ENCODE assay signal across 27 cellular contexts in genomic region chr12:71057330-71057729, GRCh38.
DNase-seq lines count a peak whose midpoint lies in the region; ATAC-seq, FAIRE-seq and TF ChIP-seq lines count a peak whose summit lies in the region.
"Had no signal": no experiment of that assay in that cellular context is flagged by ENCODE, and none has a peak within 500 bp of the region (broad histone marks: within the 10 kb centered on the region; RNA-seq: fewer than 3 reads in every experiment).

No MANE protein-coding gene starts in this region.

- BruUV-seq in OCI-LY7 (replicated peaks; lab: Mats Ljungman, UMichigan) = no TSS peak

- CTCF ChIA-PET in OCI-LY7 (lab: Charles Lee; ENCODE audit: unreplicated experiment) = no interaction called here

- H3K36me3 ChIP-seq in OCI-LY7 (ENCODE audit: insufficient read depth, low read length) (no peaks in the 10 kb centered on the region), left lung (no peaks in the 10 kb centered on the region)
- H3K36me3 ChIP-seq: left ventricle myocardium inferior, right atrium auricular region had no signal

- H3K9me2 ChIP-seq in OCI-LY7 (ENCODE audit: insufficient read depth, low read length) = no peaks in the 10 kb centered on the region; the same call in 1 of the 2 replicates

- no peak overlapping the region for H3K4me2 ChIP-seq in OCI-LY7 (ENCODE audit: low read length)
- H3K4me2 ChIP-seq: smooth muscle cell had no signal

- TF ChIP-seq CTCF in OCI-LY7 (conservative IDR thresholded peaks at IDR 0.05; ENCODE audit: low read length) = no peak
- TF ChIP-seq CTCF in left lung (IDR thresholded peaks at IDR 0.05) = no peak

- intact Hi-C loops in OCI-LY7 (cut with micrococcal nuclease; ENCODE audit: unreplicated experiment) = no loop called here
- intact Hi-C loops in left lung (cut with DNase I) = no loop called here

- FAIRE-seq in H54 (lab: Jason Lieb, UNC) = no peak
- FAIRE-seq: astrocyte, H1, islet of Langerhans had no signal

- ATAC-seq in left lung = no peak
- ATAC-seq: activated CD4-positive, CD25-positive, alpha-beta regulatory T cell treated with anti-CD3 and anti-CD28 coated beads, Interleukin-2, amount 50 U/mL, for 24 hours; activated naive CD8-positive, alpha-beta T cell treated with anti-CD3 and anti-CD28 coated beads, Interleukin-2, amount 50 U/mL, for 24 hours; activated T-cell treated with anti-CD3 and anti-CD28 coated beads, Interleukin-2, amount 50 U/mL, for 72 hours had no signal

- POLR2A ChIA-PET in OCI-LY7 (lab: Charles Lee) = no interaction called here

- no peaks in the 10 kb centered on the region for H3K79me2 ChIP-seq in OCI-LY7 (ENCODE audit: insufficient read depth, low read depth, low read length)

- H3K4me1 ChIP-seq in OCI-LY7 (ENCODE audit: insufficient read depth, low read length, poor library complexity, severe bottlenecking) (no peaks in the 10 kb centered on the region), left lung (no peaks in the 10 kb centered on the region)
- H3K4me1 ChIP-seq: left ventricle myocardium inferior, right atrium auricular region had no signal

- H3K4me3 ChIP-seq in OCI-LY7 (ENCODE audit: low read depth, low read length, poor library complexity, severe bottlenecking) = no peak overlapping the region
- H3K4me3 ChIP-seq in left lung = no peak overlapping the region
- H3K4me3 ChIP-seq: coronary artery, left ventricle myocardium inferior, right atrium auricular region, smooth muscle cell had no signal

- H2AFZ ChIP-seq in OCI-LY7 (ENCODE audit: low read length) = no peak overlapping the region

- H3K27me3 ChIP-seq in left lung = no peaks in the 10 kb centered on the region
- H3K27me3 ChIP-seq: right atrium auricular region had no signal

- H3K27ac ChIP-seq in OCI-LY7 (ENCODE audit: low read depth, low read length, poor library complexity, severe bottlenecking) (no peak overlapping the region), left lung (no peak overlapping the region)
- H3K27ac ChIP-seq: coronary artery, epithelial cell of prostate, left ventricle myocardium inferior, right atrium auricular region had no signal

- no peak for TF ChIP-seq POLR2A in H54 (IDR thresholded peaks at IDR 0.05; ENCODE audit: low read depth, low read length)

- no peaks in the 10 kb centered on the region for H4K20me1 ChIP-seq in OCI-LY7 (ENCODE audit: insufficient read depth, low read length)

- DNase-seq in DMS 273 (lab: John Stamatoyannopoulos, UW; ENCODE audit: unreplicated experiment) = peak; percentile 86
- peak; percentile 77 for DNase-seq in NCI-H1105 treated with DMSO at 0.1 percent for 48 hours (lab: John Stamatoyannopoulos, UW)
- DNase-seq in NCI-H524 treated with DMSO at 0.1 percent for 48 hours (lab: John Stamatoyannopoulos, UW) = peak; percentile 43
- peak; percentile 13 for DNase-seq in fibroblast of gingiva (ENCODE audit: low read depth)
- DNase-seq in OCI-LY7 (ENCODE audit: low spot score) = no peak
- no peak for DNase-seq in H54 (ENCODE audit: insufficient read length, low spot score)
- DNase-seq in left lung = no peak
- DNase-seq: activated CD4-positive, alpha-beta T cell treated with anti-CD3 and anti-CD28 coated beads, Interleukin-2, amount 50 U/mL, for 48 hours; activated naive CD8-positive, alpha-beta T cell treated with anti-CD3 and anti-CD28 coated beads, Interleukin-2, amount 50 U/mL, for 24 hours; activated T-cell treated with anti-CD3 and anti-CD28 coated beads, Interleukin-2, amount 50 U/mL, for 72 hours; C1 segment of cervical spinal cord; effector memory CD4-positive, alpha-beta T cell; left ventricle myocardium inferior; NCI-H1436; NCI-H2107; NCI-H526 treated with DMSO at 0.1 percent for 48 hours; posterior cingulate gyrus; stimulated activated naive CD4-positive, alpha-beta T cell; T-helper 2 cell had no signal

- no peaks in the 10 kb centered on the region for H3K9me3 ChIP-seq in OCI-LY7 (ENCODE audit: low read length)
- peaks cover 0 to 4% of the 10 kb centered on the region in 2 donors for H3K9me3 ChIP-seq in left lung
- H3K9me3 ChIP-seq: left ventricle myocardium inferior, right atrium auricular region had no signal

Comparison
In these comparisons a context has a peak if more than half of its experiments do, and no peak if none do; other contexts are left out.
1. DNase-seq: peak in DMS 273 (single experiment), NCI-H1105 treated with DMSO at 0.1 percent for 48 hours (single experiment), NCI-H524 treated with DMSO at 0.1 percent for 48 hours (single experiment) and fibroblast of gingiva (single experiment); none in OCI-LY7 (single experiment), H54 (single experiment) and left lung (0 of 2).